1 cellular context compared by ENCODE assay signal in the genomic region with DNA sequence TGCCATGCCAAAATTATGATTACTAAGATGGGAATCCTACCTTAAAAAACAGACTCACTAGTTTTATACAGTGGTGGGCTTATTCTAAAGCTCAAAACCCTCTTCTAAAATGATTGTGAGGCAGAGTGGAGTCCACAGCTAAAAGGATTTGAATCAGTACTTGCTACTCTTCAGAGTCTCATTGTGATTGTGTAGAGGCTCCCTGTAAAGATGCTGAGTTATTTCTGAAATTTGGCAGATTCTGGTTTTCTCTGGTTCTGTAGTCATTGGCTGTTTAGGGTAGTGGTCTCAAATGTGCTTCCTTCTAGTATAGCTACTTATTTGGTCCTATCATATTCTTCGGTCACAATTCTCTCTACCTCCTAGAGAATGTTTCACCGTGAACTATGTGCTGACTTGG.
TF ChIP-seq lines count a peak whose summit lies in the region.

No MANE protein-coding gene starts in this region.

TF ChIP-seq in GM12878, 131 proteins besides CTCF, POLR2A, EP300 and RAD21 (continued from another document):
- TF ChIP-seq TCF7 (IDR thresholded peaks at IDR 0.05; ENCODE audit: borderline replicate concordance), result no peak
- no peak for TF ChIP-seq NBN (IDR thresholded peaks at IDR 0.05)
- no peak for TF ChIP-seq CBX3 (IDR thresholded peaks at IDR 0.05; ENCODE audit: borderline replicate concordance, low read depth)
- no peak for TF ChIP-seq SRF (IDR thresholded peaks at IDR 0.05; ENCODE audit: low read depth in 2 of 2, low read length in 2 of 2)
- TF ChIP-seq NFIC (IDR thresholded peaks at IDR 0.05; ENCODE audit: low read depth, low read length), result no peak
- TF ChIP-seq EGR1 (IDR thresholded peaks at IDR 0.05; ENCODE audit: borderline replicate concordance in 1 of 2, low read depth in 2 of 2, low read length in 2 of 2), result no peak
- TF ChIP-seq FOXK2 (IDR thresholded peaks at IDR 0.05), result no peak
- TF ChIP-seq NFXL1 (IDR thresholded peaks at IDR 0.05; ENCODE audit: borderline replicate concordance), result no peak
- no peak for TF ChIP-seq ZNF622 (IDR thresholded peaks at IDR 0.05)
- TF ChIP-seq, protein P1, sequence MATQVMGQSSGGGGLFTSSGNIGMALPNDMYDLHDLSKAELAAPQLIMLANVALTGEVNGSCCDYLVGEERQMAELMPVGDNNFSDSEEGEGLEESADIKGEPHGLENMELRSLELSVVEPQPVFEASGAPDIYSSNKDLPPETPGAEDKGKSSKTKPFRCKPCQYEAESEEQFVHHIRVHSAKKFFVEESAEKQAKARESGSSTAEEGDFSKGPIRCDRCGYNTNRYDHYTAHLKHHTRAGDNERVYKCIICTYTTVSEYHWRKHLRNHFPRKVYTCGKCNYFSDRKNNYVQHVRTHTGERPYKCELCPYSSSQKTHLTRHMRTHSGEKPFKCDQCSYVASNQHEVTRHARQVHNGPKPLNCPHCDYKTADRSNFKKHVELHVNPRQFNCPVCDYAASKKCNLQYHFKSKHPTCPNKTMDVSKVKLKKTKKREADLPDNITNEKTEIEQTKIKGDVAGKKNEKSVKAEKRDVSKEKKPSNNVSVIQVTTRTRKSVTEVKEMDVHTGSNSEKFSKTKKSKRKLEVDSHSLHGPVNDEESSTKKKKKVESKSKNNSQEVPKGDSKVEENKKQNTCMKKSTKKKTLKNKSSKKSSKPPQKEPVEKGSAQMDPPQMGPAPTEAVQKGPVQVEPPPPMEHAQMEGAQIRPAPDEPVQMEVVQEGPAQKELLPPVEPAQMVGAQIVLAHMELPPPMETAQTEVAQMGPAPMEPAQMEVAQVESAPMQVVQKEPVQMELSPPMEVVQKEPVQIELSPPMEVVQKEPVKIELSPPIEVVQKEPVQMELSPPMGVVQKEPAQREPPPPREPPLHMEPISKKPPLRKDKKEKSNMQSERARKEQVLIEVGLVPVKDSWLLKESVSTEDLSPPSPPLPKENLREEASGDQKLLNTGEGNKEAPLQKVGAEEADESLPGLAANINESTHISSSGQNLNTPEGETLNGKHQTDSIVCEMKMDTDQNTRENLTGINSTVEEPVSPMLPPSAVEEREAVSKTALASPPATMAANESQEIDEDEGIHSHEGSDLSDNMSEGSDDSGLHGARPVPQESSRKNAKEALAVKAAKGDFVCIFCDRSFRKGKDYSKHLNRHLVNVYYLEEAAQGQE (IDR thresholded peaks at IDR 0.05; ENCODE audit: low read depth, low read length), result no peak
- TF ChIP-seq SP1 (IDR thresholded peaks at IDR 0.05; ENCODE audit: low read depth, low read length), result no peak
- TF ChIP-seq CHD4 (IDR thresholded peaks at IDR 0.05), result no peak
TF ChIP-seq in GM12878: peak in this region for 0.
